ENCODE assay signal across 24 cellular contexts in genomic region chr11:131229221-131229620, GRCh38.
"Had no signal": no experiment of that assay in that cellular context is flagged by ENCODE, and none has a peak within 500 bp of the region (broad histone marks: within the 10 kb centered on the region; RNA-seq: fewer than 3 reads in every experiment).

No MANE protein-coding gene starts in this region.

- ATAC-seq: left colon; left lung; naive thymus-derived CD8-positive, alpha-beta T cell; pancreas; psoas muscle; right lobe of liver; stimulated activated naive B cell treated with anti-CD40 and anti-IgM and Interleukin-4, amounts not matched to agents 10 μg/mL and 1 μg/mL and 100 μg/mL, for 72 hours; stimulated activated naive CD8-positive, alpha-beta T cell treated with anti-CD3 and anti-CD28 coated beads, Interleukin-15, Interleukin-2, amounts not matched to agents 100 U/mL and 50 U/mL, for 24 hours had no signal

- H3K27me3 Mint-ChIP-seq: stimulated activated naive B cell treated with anti-CD40 and anti-IgM and Interleukin-4, amounts not matched to agents 10 μg/mL and 1 μg/mL and 100 μg/mL, for 72 hours had no signal

- H3K36me3 ChIP-seq: left lung, pancreas, right atrium auricular region, right lobe of liver, stomach, thyroid gland, transverse colon, upper lobe of left lung, vagina had no signal

- H3K4me3 ChIP-seq: left lung, lung, pancreas, psoas muscle, right atrium auricular region, right lobe of liver, smooth muscle cell, stomach, testis, thyroid gland, transverse colon, upper lobe of left lung, vagina had no signal

- H3K27ac Mint-ChIP-seq: immature natural killer cell; memory B cell; naive thymus-derived CD8-positive, alpha-beta T cell; nephron; stimulated activated naive B cell treated with anti-CD40 and anti-IgM and Interleukin-4, amounts not matched to agents 10 μg/mL and 1 μg/mL and 100 μg/mL, for 72 hours had no signal

- H3K27me3 ChIP-seq: left lung, pancreas, right atrium auricular region, stomach, testis, thyroid gland, transverse colon, upper lobe of left lung, vagina had no signal

- H3K27ac ChIP-seq: left lung, pancreas, psoas muscle, right atrium auricular region, right lobe of liver, stomach, testis, thyroid gland, transverse colon, upper lobe of left lung, vagina had no signal

- H3K4me1 ChIP-seq: left lung, pancreas, psoas muscle, right atrium auricular region, right lobe of liver, stomach, testis, thyroid gland, transverse colon, upper lobe of left lung, vagina had no signal

- H3K4me3 Mint-ChIP-seq: immature natural killer cell; memory B cell; naive thymus-derived CD8-positive, alpha-beta T cell; nephron; neural crest cell; stimulated activated naive B cell treated with anti-CD40 and anti-IgM and Interleukin-4, amounts not matched to agents 10 μg/mL and 1 μg/mL and 100 μg/mL, for 72 hours had no signal

- H3K36me3 Mint-ChIP-seq: immature natural killer cell; memory B cell; naive thymus-derived CD8-positive, alpha-beta T cell; stimulated activated naive B cell treated with anti-CD40 and anti-IgM and Interleukin-4, amounts not matched to agents 10 μg/mL and 1 μg/mL and 100 μg/mL, for 72 hours had no signal

- H3K4me2 ChIP-seq: smooth muscle cell had no signal

- H3K4me1 Mint-ChIP-seq: immature natural killer cell; memory B cell; naive thymus-derived CD8-positive, alpha-beta T cell; stimulated activated naive B cell treated with anti-CD40 and anti-IgM and Interleukin-4, amounts not matched to agents 10 μg/mL and 1 μg/mL and 100 μg/mL, for 72 hours had no signal

- DNase-seq: immature natural killer cell; kidney; left colon; left lung; naive thymus-derived CD8-positive, alpha-beta T cell; pancreas; psoas muscle; right lobe of liver; stimulated activated CD4-positive, alpha-beta T cell treated with anti-CD3 and anti-CD28 coated beads, Interleukin-1b, Interleukin-23, amount 100 ng/mL, for 48 hours; stimulated activated CD4-positive, alpha-beta T cell treated with anti-CD3 and anti-CD28 coated beads, Interleukin-2, amount 100 ng/mL, for 48 hours; stimulated activated naive B cell treated with anti-CD40 and anti-IgM and Interleukin-4, amounts not matched to agents 10 μg/mL and 1 μg/mL and 100 μg/mL, for 72 hours; stimulated activated naive CD8-positive, alpha-beta T cell treated with anti-CD3 and anti-CD28 coated beads, Interleukin-15, Interleukin-2, amounts not matched to agents 100 U/mL and 50 U/mL, for 24 hours; stomach; testis; transverse colon; upper lobe of left lung had no signal
